ENCODE assay signal across 8 cellular contexts in the genomic region with DNA sequence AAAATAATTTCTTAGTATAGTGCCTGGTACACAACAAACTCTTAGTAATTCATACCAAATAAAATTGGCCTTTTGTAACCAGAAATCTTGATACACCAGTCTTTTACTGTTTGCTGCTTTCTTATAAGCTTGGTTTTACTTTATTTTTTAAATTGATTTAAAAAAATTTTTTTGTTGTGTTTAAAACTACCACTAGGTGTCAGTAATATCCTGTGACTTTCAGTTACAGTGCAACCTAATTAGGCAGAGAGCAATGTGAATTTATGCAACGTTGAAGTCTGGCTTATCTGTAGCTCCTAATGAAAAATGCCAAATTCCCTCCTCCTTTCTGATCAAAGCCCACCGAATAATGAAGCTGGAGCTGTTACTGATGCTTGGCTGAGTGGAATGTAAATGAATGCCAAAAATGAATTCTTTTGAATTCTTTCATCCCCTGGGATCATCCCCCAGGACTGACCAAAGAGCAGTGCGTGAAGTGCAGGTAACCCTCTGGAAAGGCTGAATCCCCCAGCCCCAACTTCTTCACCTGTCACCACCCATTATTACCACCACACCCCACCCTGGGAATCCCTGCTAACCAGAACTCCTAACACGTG. TPM values are rescaled to one million over a fixed set of nuclear protein-coding genes. Genes with fewer than 3 reads are reported as not detected.
A peak's percentile ranks its signal among the peaks of the same experiment; 100 is the strongest.
DNase-seq lines count a peak whose midpoint lies in the region; ATAC-seq, FAIRE-seq and TF ChIP-seq lines count a peak whose summit lies in the region.

No MANE protein-coding gene starts in this region.

- H3K79me2 ChIP-seq in PC-9 (ENCODE audit: low read depth) = peaks cover 14% of the 10 kb centered on the region

- H3K4me2 ChIP-seq in PC-9 = no peak overlapping the region

- peaks cover 15% of the 10 kb centered on the region for H3F3A ChIP-seq in PC-9 (ENCODE audit: insufficient read depth, low read depth)

- H2AFZ ChIP-seq in PC-9 = no peak overlapping the region

- H3K27me3 ChIP-seq in PC-9 (ENCODE audit: insufficient read depth, low read depth) (no peaks in the 10 kb centered on the region), esophagus squamous epithelium (no peaks in the 10 kb centered on the region), psoas muscle (ENCODE audit: insufficient read depth in 3 of 3, low read length in 2 of 3) (no peaks in the 10 kb centered on the region)

- POLR2A ChIA-PET in PC-9 (lab: Charles Lee; ENCODE audit: unreplicated experiment) = interaction anchor here (0.6 kb wide), 1 partner anchor 358 kb away, joined by 5 read pairs; no protein-coding TSS in a partner anchor

- H3K4me1 ChIP-seq in PC-9 (replicated peaks; ENCODE audit: insufficient read depth) (peaks cover 15% of the 10 kb centered on the region), esophagus squamous epithelium (peaks cover 9 to 36% (median 11%) of the 10 kb centered on the region in 3 donors), psoas muscle (peaks cover 17% of the 10 kb centered on the region)

- no peak overlapping the region for H3K27ac ChIP-seq in PC-9
- no peak overlapping the region for H3K27ac ChIP-seq in esophagus squamous epithelium
- no peak overlapping the region for H3K27ac ChIP-seq in psoas muscle

- no peak overlapping the region for H3K4me3 ChIP-seq in Jurkat, Clone E6-1 (ENCODE audit: low read length)
- H3K4me3 ChIP-seq in PC-9 = no peak overlapping the region
- no peak overlapping the region for H3K4me3 ChIP-seq in esophagus squamous epithelium
- no peak overlapping the region for H3K4me3 ChIP-seq in psoas muscle

- TF ChIP-seq POLR2A in esophagus squamous epithelium (IDR thresholded peaks at IDR 0.05) (no peak), GM18505 (IDR thresholded peaks at IDR 0.05; ENCODE audit: borderline replicate concordance, extremely low read depth, insufficient read depth, insufficient read length) (no peak)

- FAIRE-seq in D721Med (lab: Jason Lieb, UNC) = no peak

- no peaks in the 10 kb centered on the region for H3K9me2 ChIP-seq in PC-9 (ENCODE audit: insufficient read depth)

- no peaks in the 10 kb centered on the region for H3K9me3 ChIP-seq in PC-9 (ENCODE audit: insufficient read depth, low read depth)
- H3K9me3 ChIP-seq in esophagus squamous epithelium = no peaks in the 10 kb centered on the region
- no peaks in the 10 kb centered on the region for H3K9me3 ChIP-seq in psoas muscle

- intact Hi-C loops in PC-9 (cut with micrococcal nuclease; ENCODE audit: unreplicated experiment) = loop anchor here (1.0 to 5.0 kb wide), 4 partner anchors 148 to 605 kb away; partner anchors contain the start of gene MRTFB
- intact Hi-C loops in esophagus squamous epithelium (cut with DNase I) = no loop called here
- intact Hi-C loops in psoas muscle (cut with DNase I) = loop anchor here (5.0 to 10.0 kb wide), 6 partner anchors 148 to 601 kb away; partner anchors contain the start of gene MRTFB (in 2 of the 2)

- DNase-seq in D721Med (ENCODE audit: insufficient read length, low spot score) (no peak), PC-9 (peak in 1 of 2 experiments; percentile 58), esophagus squamous epithelium (lab: John Stamatoyannopoulos, UW) (no peak), psoas muscle (no peak), NCI-H226 (no peak)
- DNase-seq in Jurkat, Clone E6-1 (ENCODE audit: low read depth, low spot score) = peak; percentile 69

- H3K36me3 ChIP-seq in PC-9 (ENCODE audit: low read depth) (peaks cover 20% of the 10 kb centered on the region; the same call in 1 of the 2 replicates), esophagus squamous epithelium (peaks cover 0 to 33% (median 0%) of the 10 kb centered on the region in 3 donors), psoas muscle (ENCODE audit: insufficient read depth in 1 of 2, low read depth in 1 of 2) (peaks cover 4 to 39% of the 10 kb centered on the region in 2 donors)

- H4K20me1 ChIP-seq in PC-9 (ENCODE audit: insufficient read depth) = no peaks in the 10 kb centered on the region

- CTCF ChIA-PET in PC-9 (lab: Charles Lee) = interaction anchor here (0.7 to 2.0 kb wide), 3 partner anchors 321 to 362 kb away, joined by 3 to 8 read pairs (median 5); no protein-coding TSS in a partner anchor

- BruUV-seq in PC-9 (replicated peaks; lab: Mats Ljungman, UMichigan) = no TSS peak

- ATAC-seq in psoas muscle = no peak
- no peak for ATAC-seq in GM18505 (IDR thresholded peaks at IDR 0.05; ENCODE audit: unreplicated experiment)
- ATAC-seq in GM21619 (IDR thresholded peaks at IDR 0.05; ENCODE audit: unreplicated experiment) = no peak

- 32 to 47% methylated on average over 4 of the region's 4 CpGs for WGBS in esophagus squamous epithelium, 2 donors
- 29 to 47% (median 30%) methylated on average over 4 of the region's 4 CpGs for WGBS in psoas muscle, 3 donors

- TF ChIP-seq CTCF in D721Med (IDR thresholded peaks at IDR 0.05; ENCODE audit: insufficient read depth, missing control alignments) (peak; percentile 54), PC-9 (conservative IDR thresholded peaks at IDR 0.05) (peak; percentile 83), esophagus squamous epithelium (IDR thresholded peaks at IDR 0.05) (peak; percentile 25 to 79 (median 66)), psoas muscle (IDR thresholded peaks at IDR 0.05) (peak; percentile 75)

RNA-seq across cellular contexts. Expression of gene ERCC4, which starts 3.8 kb away (rescaled TPM):
- 7.4 TPM for polyA plus RNA-seq in Jurkat, Clone E6-1 (2012; ENCODE audit: insufficient read depth, insufficient read length)
- total RNA-seq in PC-9 (2021) (13.5 and 17.4 TPM in 2 replicates), esophagus squamous epithelium (1 to 10 TPM; 4.4 to 8.2 (median 4.8) TPM), psoas muscle (10 to 100 TPM in 1 of 4 donors, 1 to 10 TPM in 3; 6.8 to 10.8 (median 8.8) TPM)
- polyA plus RNA-seq in psoas muscle = 1 to 10 TPM; 2.4 to 8.7 (median 2.5) TPM
